In the genomic region with DNA sequence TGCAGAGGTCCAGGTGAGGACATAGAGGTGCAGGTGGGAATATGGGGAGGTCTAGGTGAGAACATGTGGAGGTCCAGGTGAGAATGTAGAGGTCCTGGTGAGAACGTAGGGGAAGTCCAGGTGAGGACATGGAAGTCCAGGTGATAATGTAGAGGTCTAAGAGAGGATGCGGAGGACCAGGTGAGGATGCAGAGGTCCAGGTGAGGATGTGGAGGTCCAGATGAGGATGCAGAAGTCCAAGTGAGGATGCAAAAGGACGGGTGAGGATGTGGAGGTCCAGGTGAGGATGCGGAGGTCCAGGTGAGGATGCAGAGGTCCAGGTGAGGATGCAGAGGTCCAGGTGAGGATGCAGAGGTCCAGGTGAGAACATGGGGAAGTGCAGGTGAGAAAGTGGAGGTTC, we compare ENCODE assay signal across 21 cellular contexts.
DNase-seq lines count a peak whose midpoint lies in the region; ATAC-seq and TF ChIP-seq lines count a peak whose summit lies in the region.
"Had no signal": no experiment of that assay in that cellular context is flagged by ENCODE, and none has a peak within 500 bp of the region (broad histone marks: within the 10 kb centered on the region; RNA-seq: fewer than 3 reads in every experiment).

No MANE protein-coding gene starts in this region.

- ATAC-seq in natural killer cell (no peak), GM19397 (IDR thresholded peaks at IDR 0.05; ENCODE audit: unreplicated experiment) (no peak), GM18858 (IDR thresholded peaks at IDR 0.05; ENCODE audit: unreplicated experiment) (no peak)
- ATAC-seq: A549; left lobe of liver; Panc1; stimulated activated naive CD8-positive, alpha-beta T cell treated with anti-CD3 and anti-CD28 coated beads, Interleukin-15, Interleukin-2, amounts not matched to agents 100 U/mL and 50 U/mL, for 24 hours had no signal

- peaks cover 24% of the 10 kb centered on the region for H3K4me1 Mint-ChIP-seq in activated naive CD8-positive, alpha-beta T cell (ENCODE audit: low read depth)
- peaks cover 9% of the 10 kb centered on the region for H3K4me1 Mint-ChIP-seq in activated naive CD8-positive, alpha-beta T cell treated with anti-CD3 and anti-CD28 coated beads for 36 hours
- H3K4me1 Mint-ChIP-seq in natural killer cell, result peaks cover 0 to 4% of the 10 kb centered on the region in 2 donors

- peak overlapping the region; percentile 66 for H3K4me3 Mint-ChIP-seq in activated naive CD8-positive, alpha-beta T cell
- H3K4me3 Mint-ChIP-seq in activated naive CD8-positive, alpha-beta T cell treated with anti-CD3 and anti-CD28 coated beads for 36 hours, result no peak overlapping the region
- peak overlapping the region; percentile 19 for H3K4me3 Mint-ChIP-seq in natural killer cell
- H3K4me3 Mint-ChIP-seq: dendritic cell treated with granulocyte-macrophage colony-stimulating factor and Interleukin-4, amounts not matched to agents 40 ng/mL and 50 ng/mL, for 4 days; T-helper 1 cell treated with Interleukin-12 subunit alpha and Interleukin-12 subunit beta and Interleukin-4 antibody, amounts not matched to agents 30 μg/mL and 1 μg/mL, for 36 hours had no signal

- no peak for DNase-seq in activated naive CD8-positive, alpha-beta T cell treated with anti-CD3 and anti-CD28 coated beads for 36 hours
- DNase-seq in ecto neural progenitor cell (ENCODE audit: low spot score) (peak; percentile 40), natural killer cell (no peak), A172 (ENCODE audit: low spot score) (no peak), SKM-1 treated with dmso at 0.1 percent for 144 hours (lab: John Stamatoyannopoulos, UW; ENCODE audit: unreplicated experiment) (no peak)
- DNase-seq: activated effector memory CD4-positive, alpha-beta T cell treated with anti-CD3 and anti-CD28 coated beads, Interleukin-2, amount 50 U/mL, for 16 hours; BE2C; NCI-H1105 treated with DMSO at 0.1 percent for 48 hours; NCI-H2081 treated with DMSO at 0.1 percent for 48 hours; NCI-H446 treated with DMSO at 0.1 percent for 48 hours; stimulated activated CD4-positive, alpha-beta T cell treated with anti-CD3 and anti-CD28 coated beads, Interleukin-4, amount 100 ng/mL, for 1 hour; stimulated activated naive CD8-positive, alpha-beta T cell treated with anti-CD3 and anti-CD28 coated beads, Interleukin-15, Interleukin-2, amounts not matched to agents 100 U/mL and 50 U/mL, for 24 hours; thyroid gland had no signal

- intact Hi-C loops in natural killer cell (cut with micrococcal nuclease), result no loop called here

- TF ChIP-seq CTCF in natural killer cell (IDR thresholded peaks at IDR 0.05), result no peak

- no peaks in the 10 kb centered on the region for H3K36me3 Mint-ChIP-seq in activated naive CD8-positive, alpha-beta T cell
- H3K36me3 Mint-ChIP-seq in activated naive CD8-positive, alpha-beta T cell treated with anti-CD3 and anti-CD28 coated beads for 36 hours, result no peaks in the 10 kb centered on the region
- H3K36me3 Mint-ChIP-seq in natural killer cell, result no peaks in the 10 kb centered on the region

- no peaks in the 10 kb centered on the region for H3K9me3 Mint-ChIP-seq in activated naive CD8-positive, alpha-beta T cell (ENCODE audit: low read depth)
- H3K9me3 Mint-ChIP-seq in activated naive CD8-positive, alpha-beta T cell treated with anti-CD3 and anti-CD28 coated beads for 36 hours, result no peaks in the 10 kb centered on the region
- H3K9me3 Mint-ChIP-seq in natural killer cell, result no peaks in the 10 kb centered on the region
- H3K9me3 Mint-ChIP-seq: dendritic cell treated with granulocyte-macrophage colony-stimulating factor and Interleukin-4, amounts not matched to agents 40 ng/mL and 50 ng/mL, for 4 days; T-helper 1 cell treated with Interleukin-12 subunit alpha and Interleukin-12 subunit beta and Interleukin-4 antibody, amounts not matched to agents 30 μg/mL and 1 μg/mL, for 36 hours had no signal

- no peak overlapping the region for H3K27ac Mint-ChIP-seq in activated naive CD8-positive, alpha-beta T cell
- H3K27ac Mint-ChIP-seq in activated naive CD8-positive, alpha-beta T cell treated with anti-CD3 and anti-CD28 coated beads for 36 hours, result no peak overlapping the region
- H3K27ac Mint-ChIP-seq in natural killer cell, result no peak overlapping the region
- H3K27ac Mint-ChIP-seq: dendritic cell treated with granulocyte-macrophage colony-stimulating factor and Interleukin-4, amounts not matched to agents 40 ng/mL and 50 ng/mL, for 4 days; T-helper 1 cell treated with Interleukin-12 subunit alpha and Interleukin-12 subunit beta and Interleukin-4 antibody, amounts not matched to agents 30 μg/mL and 1 μg/mL, for 36 hours had no signal

- H3K27me3 Mint-ChIP-seq in activated naive CD8-positive, alpha-beta T cell, result peaks cover 47% of the 10 kb centered on the region
- H3K27me3 Mint-ChIP-seq in activated naive CD8-positive, alpha-beta T cell treated with anti-CD3 and anti-CD28 coated beads for 36 hours, result peaks cover 70% of the 10 kb centered on the region
- H3K27me3 Mint-ChIP-seq in natural killer cell (ENCODE audit: low read depth in 2 of 2), result peaks cover 45 to 52% of the 10 kb centered on the region in 2 donors
